In genomic region chr2:241561811-241562210, GRCh38 we compare ENCODE assay signal across 9 cellular contexts. TPM values are rescaled to one million over a fixed set of nuclear protein-coding genes. Genes with fewer than 3 reads are reported as not detected.
DNase-seq lines count a peak whose midpoint lies in the region; ATAC-seq and TF ChIP-seq lines count a peak whose summit lies in the region.
"Had no signal": no experiment of that assay in that cellular context is flagged by ENCODE, and none has a peak within 500 bp of the region (broad histone marks: within the 10 kb centered on the region; RNA-seq: fewer than 3 reads in every experiment).

No MANE protein-coding gene starts in this region.

- H3K36me3 Mint-ChIP-seq in chondrocyte (ENCODE audit: low read depth): peaks cover 2% of the 10 kb centered on the region
- no peaks in the 10 kb centered on the region for H3K36me3 Mint-ChIP-seq in T-helper 17 cell (ENCODE audit: low read depth)

- WGBS in testis, 2 donors: 43 to 68% methylated on average over 3 to 18 of the region's 18 CpGs

- no peaks in the 10 kb centered on the region for H3K27me3 Mint-ChIP-seq in chondrocyte (ENCODE audit: low read depth)
- peaks cover 27% of the 10 kb centered on the region for H3K27me3 Mint-ChIP-seq in T-helper 17 cell

- no peak for ATAC-seq in T-helper 17 cell

- H3K27ac Mint-ChIP-seq in chondrocyte (ENCODE audit: unreplicated experiment) (peak overlapping the region; percentile 50), T-helper 17 cell (no peak overlapping the region)

- H3K9me3 ChIP-seq in testis (no peaks in the 10 kb centered on the region), T-helper 17 cell (ENCODE audit: control insufficient read depth, low read length, poor library complexity, severe bottlenecking) (no peaks in the 10 kb centered on the region)

- H3K36me3 ChIP-seq in testis (ENCODE audit: low read depth, missing control alignments): no peaks in the 10 kb centered on the region

- no peak for TF ChIP-seq CTCF in LNCaP clone FGC (IDR thresholded peaks at IDR 0.05; ENCODE audit: control insufficient read depth, extremely low read depth, insufficient read depth)
- no peak for TF ChIP-seq CTCF in chondrocyte (IDR thresholded peaks at IDR 0.05)
- no peak for TF ChIP-seq CTCF in testis (IDR thresholded peaks at IDR 0.05)

- H3K4me3 Mint-ChIP-seq in chondrocyte (ENCODE audit: unreplicated experiment) (peak overlapping the region; percentile 22), T-helper 17 cell (no peak overlapping the region)

- peaks cover 5% of the 10 kb centered on the region for H3K9me3 Mint-ChIP-seq in chondrocyte (ENCODE audit: low read depth)

- H3K27ac ChIP-seq in layer of hippocampus (ENCODE audit: low read depth, low read length) (peak overlapping the region; percentile 82), testis (no peak overlapping the region)

- intact Hi-C loops in testis (cut with DNase I; ENCODE audit: low total_unique reads): no loop called here

- H3K4me1 Mint-ChIP-seq in chondrocyte (ENCODE audit: low read depth) (peaks cover 38% of the 10 kb centered on the region), T-helper 17 cell (peaks cover 3% of the 10 kb centered on the region)

- H3K27me3 ChIP-seq in layer of hippocampus (ENCODE audit: control insufficient read depth, insufficient read depth, low read length): no peaks in the 10 kb centered on the region
- no peaks in the 10 kb centered on the region for H3K27me3 ChIP-seq in testis

- peak; percentile 45 for DNase-seq in LNCaP clone FGC (ENCODE audit: low read depth)
- DNase-seq in chondrocyte (ENCODE audit: low spot score): peak; percentile 95
- DNase-seq in testis: peak; percentile 78
- DNase-seq in NCI-H1048 (lab: John Stamatoyannopoulos, UW): no peak
- DNase-seq in COLO829 (ENCODE audit: low spot score): no peak
- DNase-seq in T-helper 17 cell: no peak
- DNase-seq in NCI-H2227 (lab: John Stamatoyannopoulos, UW; ENCODE audit: unreplicated experiment): no peak
- DNase-seq: activated CD4-positive, alpha-beta T cell treated with anti-CD3 and anti-CD28 coated beads for 48 hours had no signal

- H3K4me1 ChIP-seq in testis: peaks cover 24% of the 10 kb centered on the region

- H3K4me3 ChIP-seq in LNCaP clone FGC (ENCODE audit: low read depth, low read length): peak overlapping the region; percentile 21; the same call in 1 of the 2 replicates
- no peak overlapping the region for H3K4me3 ChIP-seq in testis

- no peak for TF ChIP-seq POLR2A in testis (IDR thresholded peaks at IDR 0.05)

RNA-seq across cellular contexts. Expression of gene BOK, which starts 3.3 kb away (rescaled TPM):
- total RNA-seq in chondrocyte (28.5 to 46.8 TPM (median 44.6 TPM) in 3 replicates), testis (10 to 100 TPM; 52.0 to 62.7 TPM), T-helper 17 cell (not detected)
- polyA plus RNA-seq in testis (ENCODE audit: insufficient read depth, low read depth, low replicate concordance): 20.2 TPM

RNA-seq across cellular contexts. Expression of gene STK25, which starts 53.4 kb away (rescaled TPM):
- total RNA-seq in chondrocyte (158 to 174 TPM (median 169 TPM) in 3 replicates), testis (100 to 1,000 TPM; 224 to 250 TPM), T-helper 17 cell (100 to 1,000 TPM; 105 to 109 TPM)
- 200 TPM for polyA plus RNA-seq in testis (ENCODE audit: insufficient read depth, low read depth, low replicate concordance)

Comparison
In these comparisons a context has a peak if more than half of its experiments do, and no peak if none do; other contexts are left out.
1. DNase-seq: peak in LNCaP clone FGC (single experiment), chondrocyte (single experiment) and testis (single experiment); none in NCI-H1048 (single experiment), COLO829 (single experiment), T-helper 17 cell (0 of 3) and NCI-H2227 (single experiment).
2. RNA of gene BOK, which starts 3.3 kb away (total RNA-seq): 52.0 to 62.7 TPM in testis and 28.5 to 46.8 TPM in chondrocyte; not detected in T-helper 17 cell; every median in the first group is over 10 times any median in the second.